In genomic region chr15:30917675-30918074, GRCh38 we compare ENCODE assay signal across 34 cellular contexts.
"Had no signal": no experiment of that assay in that cellular context is flagged by ENCODE, and none has a peak within 500 bp of the region (broad histone marks: within the 10 kb centered on the region; RNA-seq: fewer than 3 reads in every experiment).

No MANE protein-coding gene starts in this region.

- H3K9me3 ChIP-seq: MG63 had no signal

- H3K27me3 ChIP-seq: MG63 had no signal

- H3K27ac ChIP-seq: KMS-11 had no signal

- H3K4me3 ChIP-seq: MG63 had no signal

- H3K9ac ChIP-seq: KMS-11 had no signal

- H3K4me2 ChIP-seq: KMS-11 had no signal

- DNase-seq: Karpas-422, Kasumi-1, KG1, MG63, MM.1S, MV-4-11, NCI-H1048, NCI-H1092, NCI-H1092 treated with DMSO at 0.1 percent for 48 hours, NCI-H1105, NCI-H1105 treated with DMSO at 0.1 percent for 48 hours, NCI-H1417, NCI-H1417 treated with DMSO at 0.1 percent for 48 hours, NCI-H1436, NCI-H1436 treated with DMSO at 0.1 percent for 48 hours, NCI-H146, NCI-H1694, NCI-H1694 treated with DMSO at 0.1 percent for 48 hours, NCI-H187 treated with DMSO at 0.1 percent for 48 hours, NCI-H1930, NCI-H2029, NCI-H2029 treated with DMSO at 0.1 percent for 48 hours, NCI-H2081, NCI-H2081 treated with DMSO at 0.1 percent for 48 hours, NCI-H2107, NCI-H2171, NCI-H2171 treated with DMSO at 0.1 percent for 48 hours, NCI-H2227 treated with DMSO at 0.1 percent for 48 hours, NCI-H226, NCI-H345, NCI-H446, NCI-H446 treated with DMSO at 0.1 percent for 48 hours, NCI-H510A had no signal
